ENCODE assay signal across 14 cellular contexts in the genomic region with DNA sequence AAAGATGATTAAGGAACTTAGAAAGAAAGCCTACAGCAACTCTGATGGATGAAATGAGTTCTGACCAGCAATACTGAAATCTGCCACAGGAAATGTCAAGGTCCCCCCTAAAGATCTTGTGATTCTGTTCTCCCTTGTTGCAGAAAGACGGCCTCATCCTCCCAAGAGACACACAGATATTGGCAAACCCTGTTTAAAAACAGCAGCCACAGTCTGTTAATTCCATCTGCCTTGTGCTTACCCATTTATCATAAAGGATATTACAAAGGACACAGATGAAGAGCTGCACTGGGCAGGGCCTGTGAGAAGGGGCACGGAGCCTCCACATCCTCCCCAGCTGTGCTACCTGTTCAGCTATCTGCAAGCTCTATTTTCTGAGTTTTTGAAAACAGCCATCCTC. TPM values are rescaled to one million over a fixed set of nuclear protein-coding genes. Genes with fewer than 3 reads are reported as not detected.
DNase-seq lines count a peak whose midpoint lies in the region; ATAC-seq and TF ChIP-seq lines count a peak whose summit lies in the region.
"Had no signal": no experiment of that assay in that cellular context is flagged by ENCODE, and none has a peak within 500 bp of the region (broad histone marks: within the 10 kb centered on the region; RNA-seq: fewer than 3 reads in every experiment).

No MANE protein-coding gene starts in this region.

- TF ChIP-seq EP300 in gastroesophageal sphincter (IDR thresholded peaks at IDR 0.05) = no peak

- in situ Hi-C loops in gastrocnemius medialis (cut with MboI; ENCODE audit: low sequenced_read_pairs in 4 of 4) = loop anchor here in 2 of 4 donors (25.0 kb wide), 1 partner anchor 362 kb away; no protein-coding TSS in a partner anchor

- ATAC-seq in activated naive CD8-positive, alpha-beta T cell treated with anti-CD3 and anti-CD28 coated beads, Interleukin-2, amount 10 ng/mL, durations not matched to agents 7 days and 5 days (ENCODE audit: low read depth) = no peak
- ATAC-seq in gastrocnemius medialis = no peak
- no peak for ATAC-seq in gastroesophageal sphincter

- H3K9me3 ChIP-seq in gastrocnemius medialis (no peaks in the 10 kb centered on the region), gastroesophageal sphincter (no peaks in the 10 kb centered on the region), right atrium auricular region (no peaks in the 10 kb centered on the region)

- H3K4me1 ChIP-seq in gastrocnemius medialis = peaks cover 57 to 72% of the 10 kb centered on the region in 2 donors
- peaks cover 0 to 76% (median 23%) of the 10 kb centered on the region in 3 donors for H3K4me1 ChIP-seq in gastroesophageal sphincter
- H3K4me1 ChIP-seq in right atrium auricular region = peaks cover 0 to 76% of the 10 kb centered on the region in 2 donors

- TF ChIP-seq POLR2A in gastrocnemius medialis (IDR thresholded peaks at IDR 0.05) = no peak
- TF ChIP-seq POLR2A in gastroesophageal sphincter (IDR thresholded peaks at IDR 0.05) = no peak

- peak overlapping the region; percentile 74 for H3K27ac Mint-ChIP-seq in activated T-cell treated with anti-CD3 and anti-CD28 coated beads, Interleukin-2, amount 50 U/mL, for 24 hours
- H3K27ac Mint-ChIP-seq in activated naive CD8-positive, alpha-beta T cell treated with anti-CD3 and anti-CD28 coated beads, Interleukin-2, amount 10 ng/mL, durations not matched to agents 7 days and 5 days = peak overlapping the region; percentile 68

- no peaks in the 10 kb centered on the region for H3K27me3 Mint-ChIP-seq in activated T-cell treated with anti-CD3 and anti-CD28 coated beads, Interleukin-2, amount 50 U/mL, for 24 hours
- H3K27me3 Mint-ChIP-seq in activated naive CD8-positive, alpha-beta T cell treated with anti-CD3 and anti-CD28 coated beads, Interleukin-2, amount 10 ng/mL, durations not matched to agents 7 days and 5 days = no peaks in the 10 kb centered on the region

- no peaks in the 10 kb centered on the region for H3K9me3 Mint-ChIP-seq in activated T-cell treated with anti-CD3 and anti-CD28 coated beads, Interleukin-2, amount 50 U/mL, for 24 hours
- H3K9me3 Mint-ChIP-seq in activated naive CD8-positive, alpha-beta T cell treated with anti-CD3 and anti-CD28 coated beads, Interleukin-2, amount 10 ng/mL, durations not matched to agents 7 days and 5 days = no peaks in the 10 kb centered on the region

- POLR2A ChIA-PET in activated naive CD8-positive, alpha-beta T cell treated with anti-CD3 and anti-CD28 coated beads, Interleukin-2, amount 10 ng/mL, durations not matched to agents 7 days and 5 days (lab: Charles Lee) = interaction anchor here (1.2 to 1.3 kb wide), 2 partner anchors 9 to 146 kb away, joined by 4 to 7 read pairs; no protein-coding TSS in a partner anchor

- no peak overlapping the region for H3K4me3 ChIP-seq in gastrocnemius medialis
- no peak overlapping the region for H3K4me3 ChIP-seq in gastroesophageal sphincter
- no peak overlapping the region for H3K4me3 ChIP-seq in right atrium auricular region

- intact Hi-C loops in gastrocnemius medialis (cut with DNase I; ENCODE audit: low total_unique reads) = no loop called here

- no peaks in the 10 kb centered on the region for H3K27me3 ChIP-seq in gastrocnemius medialis
- no peaks in the 10 kb centered on the region for H3K27me3 ChIP-seq in gastroesophageal sphincter
- no peaks in the 10 kb centered on the region for H3K27me3 ChIP-seq in right atrium auricular region

- 40 to 63% methylated on average over 1 to 2 of the region's 2 CpGs for WGBS in gastroesophageal sphincter (ENCODE audit: low coverage in 1 of 2), 2 donors

- H3K4me1 Mint-ChIP-seq in activated T-cell treated with anti-CD3 and anti-CD28 coated beads, Interleukin-2, amount 50 U/mL, for 24 hours (ENCODE audit: low read depth) = peaks cover 84% of the 10 kb centered on the region
- H3K4me1 Mint-ChIP-seq in activated naive CD8-positive, alpha-beta T cell treated with anti-CD3 and anti-CD28 coated beads, Interleukin-2, amount 10 ng/mL, durations not matched to agents 7 days and 5 days = peaks cover 62% of the 10 kb centered on the region

- peaks cover 53% of the 10 kb centered on the region for H3K36me3 Mint-ChIP-seq in activated T-cell treated with anti-CD3 and anti-CD28 coated beads, Interleukin-2, amount 50 U/mL, for 24 hours (ENCODE audit: low read depth)
- H3K36me3 Mint-ChIP-seq in activated naive CD8-positive, alpha-beta T cell treated with anti-CD3 and anti-CD28 coated beads, Interleukin-2, amount 10 ng/mL, durations not matched to agents 7 days and 5 days = peaks cover 24% of the 10 kb centered on the region

- no peak overlapping the region for H3K4me3 Mint-ChIP-seq in activated T-cell treated with anti-CD3 and anti-CD28 coated beads, Interleukin-2, amount 50 U/mL, for 24 hours
- peak overlapping the region; percentile 38 for H3K4me3 Mint-ChIP-seq in activated naive CD8-positive, alpha-beta T cell treated with anti-CD3 and anti-CD28 coated beads, Interleukin-2, amount 10 ng/mL, durations not matched to agents 7 days and 5 days

- TF ChIP-seq CTCF in gastrocnemius medialis (IDR thresholded peaks at IDR 0.05 in 4 of 5, conservative IDR thresholded peaks at IDR 0.05 in 1 of 5) (no peak), gastroesophageal sphincter (IDR thresholded peaks at IDR 0.05) (no peak), right atrium auricular region (IDR thresholded peaks at IDR 0.05) (no peak)

- no peaks in the 10 kb centered on the region for H3K36me3 ChIP-seq in gastrocnemius medialis
- H3K36me3 ChIP-seq in gastroesophageal sphincter = no peaks in the 10 kb centered on the region
- no peaks in the 10 kb centered on the region for H3K36me3 ChIP-seq in right atrium auricular region

- H3K27ac ChIP-seq in gastrocnemius medialis (peak overlapping the region in 3 of 4 donors; percentile 23 to 34 (median 26)), gastroesophageal sphincter (no peak overlapping the region), right atrium auricular region (no peak overlapping the region)
- H3K27ac ChIP-seq: HL-60 had no signal

- DNase-seq in activated T-cell treated with anti-CD3 and anti-CD28 coated beads, Interleukin-2, amount 50 U/mL, for 24 hours = no peak
- DNase-seq in activated T-cell treated with anti-CD3 and anti-CD28 coated beads, Interleukin-2, amount 50 U/mL, for 1 hour = no peak
- DNase-seq in NCI-H2171 treated with DMSO at 0.1 percent for 48 hours (lab: John Stamatoyannopoulos, UW) (peak; percentile 94), gastrocnemius medialis (no peak), globus pallidus (ENCODE audit: low spot score) (no peak), right atrium auricular region (ENCODE audit: low spot score) (no peak)
- DNase-seq in activated naive CD8-positive, alpha-beta T cell treated with anti-CD3 and anti-CD28 coated beads, Interleukin-2, amount 10 ng/mL, durations not matched to agents 7 days and 5 days = no peak
- DNase-seq: activated CD4-positive, alpha-beta T cell treated with anti-CD3 and anti-CD28 coated beads, Interleukin-2, amount 50 U/mL, for 48 hours; DMS153; NCI-H187; NCI-H82; occipital lobe had no signal

RNA-seq across cellular contexts. Expression of a gene that starts 15.2 kb away (rescaled TPM):
- total RNA-seq in activated naive CD8-positive, alpha-beta T cell treated with anti-CD3 and anti-CD28 coated beads, Interleukin-2, amount 10 ng/mL, durations not matched to agents 7 days and 5 days = 100 to 1,000 TPM; 129 to 131 TPM
- 100 to 1,000 TPM; 123 to 296 (median 217) TPM for total RNA-seq in gastrocnemius medialis
- total RNA-seq in gastroesophageal sphincter = 100 to 1,000 TPM in 1 of 4 donors, 10 to 100 TPM in 3; 47.5 to 162 (median 77.6) TPM
- total RNA-seq in right atrium auricular region = 10 to 100 TPM; 59.5 to 65.1 TPM

Comparison
In these comparisons a context has a peak if more than half of its experiments do, and no peak if none do; other contexts are left out.
1. H3K27ac ChIP-seq: peak in gastrocnemius medialis (3 of 4); none in gastroesophageal sphincter (0 of 4) and right atrium auricular region (0 of 2).